ENCODE assay signal across 1 cellular context in the genomic region with DNA sequence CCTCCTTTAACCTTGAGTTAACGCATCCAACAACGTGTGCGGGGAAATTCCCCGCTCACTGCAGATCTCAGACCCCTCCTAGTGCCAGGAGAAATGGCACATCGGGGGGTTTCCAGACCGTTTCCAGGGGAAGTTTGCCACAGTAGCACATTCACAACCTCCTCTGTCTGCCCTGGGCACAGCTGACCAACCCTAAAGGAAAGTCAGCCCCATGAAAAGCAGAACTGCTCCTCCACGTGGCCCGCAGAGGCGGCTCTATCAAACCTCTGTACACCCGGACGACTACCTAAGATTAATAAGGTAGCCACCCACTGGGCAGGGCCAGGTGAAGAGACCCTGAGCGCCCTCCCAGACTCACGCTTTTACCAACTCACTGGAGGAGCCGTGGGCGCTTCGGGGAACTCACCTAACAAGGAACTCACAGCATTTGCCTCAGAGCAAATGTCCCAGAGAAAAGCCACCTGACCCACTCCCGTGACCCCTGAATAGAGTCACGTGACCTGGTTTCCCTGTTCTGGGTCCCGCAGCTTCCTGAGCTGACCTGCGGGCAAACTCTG.
TF ChIP-seq lines count a peak whose summit lies in the region.

No MANE protein-coding gene starts in this region.

TF ChIP-seq in K562, 482 proteins besides CTCF, POLR2A, EP300 and RAD21:
- TF ChIP-seq, protein P1, sequence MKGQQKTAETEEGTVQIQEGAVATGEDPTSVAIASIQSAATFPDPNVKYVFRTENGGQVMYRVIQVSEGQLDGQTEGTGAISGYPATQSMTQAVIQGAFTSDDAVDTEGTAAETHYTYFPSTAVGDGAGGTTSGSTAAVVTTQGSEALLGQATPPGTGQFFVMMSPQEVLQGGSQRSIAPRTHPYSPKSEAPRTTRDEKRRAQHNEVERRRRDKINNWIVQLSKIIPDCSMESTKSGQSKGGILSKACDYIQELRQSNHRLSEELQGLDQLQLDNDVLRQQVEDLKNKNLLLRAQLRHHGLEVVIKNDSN (CRISPR knock-in tag; IDR thresholded peaks at IDR 0.05), result peak; percentile 68
- TF ChIP-seq ARHGAP35 (IDR thresholded peaks at IDR 0.05; ENCODE audit: partially characterized antibody) (no peak), ZNF668 (CRISPR knock-in tag; IDR thresholded peaks at IDR 0.05) (no peak), CBFA2T2 (conservative IDR thresholded peaks at IDR 0.05) (peak; percentile 57), TOE1 (IDR thresholded peaks at IDR 0.05; ENCODE audit: borderline replicate concordance) (peak; percentile 55; the same call in 1 of the 2 replicates), TOE1 (CRISPR knock-in tag; IDR thresholded peaks at IDR 0.05; ENCODE audit: borderline replicate concordance, low read depth) (no peak), BHLHE40 (IDR thresholded peaks at IDR 0.05; ENCODE audit: low read length) (peak; percentile 54), RAD51 (IDR thresholded peaks at IDR 0.05; ENCODE audit: borderline replicate concordance, low read depth) (peak; percentile 89), ATF1 (CRISPR knock-in tag; IDR thresholded peaks at IDR 0.05) (no peak), ATF1 (tag; IDR thresholded peaks at IDR 0.05) (no peak), GTF2A2 (tag; IDR thresholded peaks at IDR 0.05) (no peak), PTBP1 (IDR thresholded peaks at IDR 0.05; ENCODE audit: low read depth, low read length) (no peak), SPI1 (IDR thresholded peaks at IDR 0.05; ENCODE audit: borderline replicate concordance, low read depth, low read length) (peak; percentile 47; the same call in 1 of the 2 replicates), ZNF431 (CRISPR knock-in tag; IDR thresholded peaks at IDR 0.05) (no peak)
- TF ChIP-seq, protein P2, sequence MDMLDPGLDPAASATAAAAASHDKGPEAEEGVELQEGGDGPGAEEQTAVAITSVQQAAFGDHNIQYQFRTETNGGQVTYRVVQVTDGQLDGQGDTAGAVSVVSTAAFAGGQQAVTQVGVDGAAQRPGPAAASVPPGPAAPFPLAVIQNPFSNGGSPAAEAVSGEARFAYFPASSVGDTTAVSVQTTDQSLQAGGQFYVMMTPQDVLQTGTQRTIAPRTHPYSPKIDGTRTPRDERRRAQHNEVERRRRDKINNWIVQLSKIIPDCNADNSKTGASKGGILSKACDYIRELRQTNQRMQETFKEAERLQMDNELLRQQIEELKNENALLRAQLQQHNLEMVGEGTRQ (CRISPR knock-in tag; IDR thresholded peaks at IDR 0.05), result peak; percentile 48
- TF ChIP-seq, protein P3, sequence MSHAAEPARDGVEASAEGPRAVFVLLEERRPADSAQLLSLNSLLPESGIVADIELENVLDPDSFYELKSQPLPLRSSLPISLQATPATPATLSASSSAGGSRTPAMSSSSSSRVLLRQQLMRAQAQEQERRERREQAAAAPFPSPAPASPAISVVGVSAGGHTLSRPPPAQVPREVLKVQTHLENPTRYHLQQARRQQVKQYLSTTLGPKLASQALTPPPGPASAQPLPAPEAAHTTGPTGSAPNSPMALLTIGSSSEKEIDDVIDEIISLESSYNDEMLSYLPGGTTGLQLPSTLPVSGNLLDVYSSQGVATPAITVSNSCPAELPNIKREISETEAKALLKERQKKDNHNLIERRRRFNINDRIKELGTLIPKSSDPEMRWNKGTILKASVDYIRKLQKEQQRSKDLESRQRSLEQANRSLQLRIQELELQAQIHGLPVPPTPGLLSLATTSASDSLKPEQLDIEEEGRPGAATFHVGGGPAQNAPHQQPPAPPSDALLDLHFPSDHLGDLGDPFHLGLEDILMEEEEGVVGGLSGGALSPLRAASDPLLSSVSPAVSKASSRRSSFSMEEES (CRISPR knock-in tag; IDR thresholded peaks at IDR 0.05), result peak; percentile 85
- TF ChIP-seq, protein P4, sequence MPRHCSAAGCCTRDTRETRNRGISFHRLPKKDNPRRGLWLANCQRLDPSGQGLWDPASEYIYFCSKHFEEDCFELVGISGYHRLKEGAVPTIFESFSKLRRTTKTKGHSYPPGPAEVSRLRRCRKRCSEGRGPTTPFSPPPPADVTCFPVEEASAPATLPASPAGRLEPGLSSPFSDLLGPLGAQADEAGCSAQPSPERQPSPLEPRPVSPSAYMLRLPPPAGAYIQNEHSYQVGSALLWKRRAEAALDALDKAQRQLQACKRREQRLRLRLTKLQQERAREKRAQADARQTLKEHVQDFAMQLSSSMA (CRISPR knock-in tag; IDR thresholded peaks at IDR 0.05), result no peak
